1 cellular context compared by ENCODE assay signal in genomic region chr10:47020491-47020890, GRCh38.
TF ChIP-seq lines count a peak whose summit lies in the region.

No MANE protein-coding gene starts in this region.

TF ChIP-seq in HepG2, 621 proteins besides CTCF, POLR2A, EP300 and RAD21 (continued from another document):
- no peak for TF ChIP-seq RERE (CRISPR knock-in tag; IDR thresholded peaks at IDR 0.05; ENCODE audit: low read depth)
- no peak for TF ChIP-seq CC2D1A (CRISPR knock-in tag; IDR thresholded peaks at IDR 0.05)
- TF ChIP-seq ZNF883 (CRISPR knock-in tag; IDR thresholded peaks at IDR 0.05; ENCODE audit: not compliant biosample characterization), result no peak
- no peak for TF ChIP-seq KDM3A (CRISPR knock-in tag; IDR thresholded peaks at IDR 0.05; ENCODE audit: low read depth)
